ENCODE assay signal across 8 cellular contexts in genomic region chr17:31549121-31549524, GRCh38.
A peak's percentile ranks its signal among the peaks of the same experiment; 100 is the strongest.
DNase-seq lines count a peak whose midpoint lies in the region; ATAC-seq, FAIRE-seq and TF ChIP-seq lines count a peak whose summit lies in the region.

No MANE protein-coding gene starts in this region.

- DNase-seq in activated T-cell treated with anti-CD3 and anti-CD28 coated beads, Interleukin-2, amount 50 U/mL, for 24 hours, result no peak
- DNase-seq in activated T-cell treated with anti-CD3 and anti-CD28 coated beads for 4 hours, result no peak
- DNase-seq in T-helper 2 cell treated with Interferon-gamma antibody and Interleukin-4, amounts not matched to agents 5 μg/mL and 100 μg/mL, for 36 hours (ENCODE audit: low spot score), result no peak
- DNase-seq in fibroblast of pulmonary artery (ENCODE audit: low read depth), result no peak
- no peak for DNase-seq in osteocyte (ENCODE audit: extremely low spot score, unreplicated experiment)
- no peak for DNase-seq in HTR-8/SVneo (ENCODE audit: insufficient read length, low spot score)

- H3K4me1 Mint-ChIP-seq in activated T-cell treated with anti-CD3 and anti-CD28 coated beads, Interleukin-2, amount 50 U/mL, for 24 hours (ENCODE audit: low read depth), result peaks cover 26% of the 10 kb centered on the region
- peaks cover 19% of the 10 kb centered on the region for H3K4me1 Mint-ChIP-seq in T-helper 2 cell treated with Interferon-gamma antibody and Interleukin-4, amounts not matched to agents 5 μg/mL and 100 μg/mL, for 36 hours (ENCODE audit: low read depth)
- peaks cover 12% of the 10 kb centered on the region for H3K4me1 Mint-ChIP-seq in osteocyte (ENCODE audit: unreplicated experiment)

- TF ChIP-seq CTCF in fibroblast of pulmonary artery (IDR thresholded peaks at IDR 0.05; ENCODE audit: low read length, missing control alignments) (no peak), osteocyte (IDR thresholded peaks at IDR 0.05) (no peak)

- H3K4me3 ChIP-seq in fibroblast of pulmonary artery (replicated peaks; ENCODE audit: low read depth, low read length), result peak overlapping the region; percentile 78

- no peaks in the 10 kb centered on the region for H3K9me3 Mint-ChIP-seq in activated T-cell treated with anti-CD3 and anti-CD28 coated beads, Interleukin-2, amount 50 U/mL, for 24 hours
- no peaks in the 10 kb centered on the region for H3K9me3 Mint-ChIP-seq in T-helper 2 cell treated with Interferon-gamma antibody and Interleukin-4, amounts not matched to agents 5 μg/mL and 100 μg/mL, for 36 hours
- no peaks in the 10 kb centered on the region for H3K9me3 Mint-ChIP-seq in osteocyte (ENCODE audit: unreplicated experiment)

- peaks cover 8% of the 10 kb centered on the region for H3K36me3 Mint-ChIP-seq in activated T-cell treated with anti-CD3 and anti-CD28 coated beads, Interleukin-2, amount 50 U/mL, for 24 hours (ENCODE audit: low read depth)
- no peaks in the 10 kb centered on the region for H3K36me3 Mint-ChIP-seq in T-helper 2 cell treated with Interferon-gamma antibody and Interleukin-4, amounts not matched to agents 5 μg/mL and 100 μg/mL, for 36 hours (ENCODE audit: low read depth)
- H3K36me3 Mint-ChIP-seq in osteocyte (ENCODE audit: unreplicated experiment), result no peaks in the 10 kb centered on the region

- H3K27ac Mint-ChIP-seq in activated T-cell treated with anti-CD3 and anti-CD28 coated beads, Interleukin-2, amount 50 U/mL, for 24 hours, result peak overlapping the region; percentile 91
- H3K27ac Mint-ChIP-seq in T-helper 2 cell treated with Interferon-gamma antibody and Interleukin-4, amounts not matched to agents 5 μg/mL and 100 μg/mL, for 36 hours, result peak overlapping the region; percentile 84
- peak overlapping the region; percentile 85 for H3K27ac Mint-ChIP-seq in osteocyte (ENCODE audit: unreplicated experiment)

- FAIRE-seq in HTR-8/SVneo (lab: Jason Lieb, UNC), result no peak

- H3K27me3 Mint-ChIP-seq in activated T-cell treated with anti-CD3 and anti-CD28 coated beads, Interleukin-2, amount 50 U/mL, for 24 hours, result no peaks in the 10 kb centered on the region
- peaks cover 20% of the 10 kb centered on the region for H3K27me3 Mint-ChIP-seq in T-helper 2 cell treated with Interferon-gamma antibody and Interleukin-4, amounts not matched to agents 5 μg/mL and 100 μg/mL, for 36 hours (ENCODE audit: low read depth)
- H3K27me3 Mint-ChIP-seq in osteocyte (ENCODE audit: unreplicated experiment), result no peaks in the 10 kb centered on the region

- ATAC-seq in HG02981 (IDR thresholded peaks at IDR 0.05; ENCODE audit: unreplicated experiment) (peak; percentile 19), GM18498 (IDR thresholded peaks at IDR 0.05; ENCODE audit: unreplicated experiment) (no peak)

- peak overlapping the region; percentile 92 for H3K4me3 Mint-ChIP-seq in activated T-cell treated with anti-CD3 and anti-CD28 coated beads, Interleukin-2, amount 50 U/mL, for 24 hours
- H3K4me3 Mint-ChIP-seq in T-helper 2 cell treated with Interferon-gamma antibody and Interleukin-4, amounts not matched to agents 5 μg/mL and 100 μg/mL, for 36 hours, result peak overlapping the region; percentile 93
- peak overlapping the region; percentile 83 for H3K4me3 Mint-ChIP-seq in osteocyte (ENCODE audit: unreplicated experiment)
